1 cellular context compared by ENCODE assay signal in genomic region chr2:197821550-197822218, GRCh38.
TF ChIP-seq lines count a peak whose summit lies in the region.

No MANE protein-coding gene starts in this region.

TF ChIP-seq in K562, 482 proteins besides CTCF, POLR2A, EP300 and RAD21:
- TF ChIP-seq CEBPG (CRISPR knock-in tag; IDR thresholded peaks at IDR 0.05) (no peak), CEBPG (tag; conservative IDR thresholded peaks at IDR 0.05 in 1 of 2, IDR thresholded peaks at IDR 0.05 in 1 of 2) (peak in 1 of 2 experiments; percentile 59; a peak in 2 of 4 replicates), TEAD4 (IDR thresholded peaks at IDR 0.05; ENCODE audit: low read length) (peak; percentile 34), TEAD4 (CRISPR knock-in tag; IDR thresholded peaks at IDR 0.05; ENCODE audit: borderline replicate concordance) (no peak), MXD1 (CRISPR knock-in tag; IDR thresholded peaks at IDR 0.05; ENCODE audit: borderline replicate concordance, poor library complexity, severe bottlenecking) (no peak), GTF2A2 (tag; IDR thresholded peaks at IDR 0.05) (no peak), FOXM1 (IDR thresholded peaks at IDR 0.05; ENCODE audit: low read depth) (0 out of 2 replicates have a peak, but pooled peaks have one; percentile 15), FOXM1 (CRISPR knock-in tag; IDR thresholded peaks at IDR 0.05; ENCODE audit: low read depth) (no peak), TCF7L2 (IDR thresholded peaks at IDR 0.05; ENCODE audit: low read depth, low read length) (no peak), KDM5B (IDR thresholded peaks at IDR 0.05; ENCODE audit: insufficient replicate concordance, low read depth, low read length) (no peak), L3MBTL2 (IDR thresholded peaks at IDR 0.05) (peak; percentile 71), TAL1 (IDR thresholded peaks at IDR 0.05) (0 out of 2 replicates have a peak, but pooled peaks have one; percentile 29), HNRNPLL (IDR thresholded peaks at IDR 0.05; ENCODE audit: low read depth, low read length, poor library complexity, severe bottlenecking) (no peak), CBX3 (IDR thresholded peaks at IDR 0.05; ENCODE audit: borderline replicate concordance in 1 of 2, low read length in 2 of 2) (0 out of 3 replicates have a peak, but pooled peaks of 1 of the 2 experiments have one; percentile 14), TRIM24 (IDR thresholded peaks at IDR 0.05) (0 out of 4 replicates have a peak, but pooled peaks of 1 of the 2 experiments have one; percentile 14), CBFA2T2 (conservative IDR thresholded peaks at IDR 0.05) (peak; percentile 34), NCOR1 (IDR thresholded peaks at IDR 0.05) (peak; percentile 31; the same call in 1 of the 2 replicates), FOXA1 (IDR thresholded peaks at IDR 0.05; ENCODE audit: borderline replicate concordance) (no peak), MAZ (CRISPR knock-in tag; conservative IDR thresholded peaks at IDR 0.05 in 1 of 2, IDR thresholded peaks at IDR 0.05 in 1 of 2) (no peak), CBFA2T3 (IDR thresholded peaks at IDR 0.05) (peak; percentile 69), HCFC1 (IDR thresholded peaks at IDR 0.05; ENCODE audit: low read depth, low read length) (peak; percentile 58), SMAD4 (CRISPR knock-in tag; conservative IDR thresholded peaks at IDR 0.05) (0 out of 2 replicates have a peak, but pooled peaks have one; percentile 40), TCF3 (CRISPR knock-in tag; IDR thresholded peaks at IDR 0.05) (peak; percentile 55), SPI1 (IDR thresholded peaks at IDR 0.05; ENCODE audit: borderline replicate concordance, low read depth, low read length) (0 out of 2 replicates have a peak, but pooled peaks have one; percentile 50), RBFOX2 (IDR thresholded peaks at IDR 0.05; ENCODE audit: low read depth, low read length) (0 out of 2 replicates have a peak, but pooled peaks have one; percentile 21), NR2C2 (CRISPR knock-in tag; IDR thresholded peaks at IDR 0.05) (no peak), NR2C2 (tag; IDR thresholded peaks at IDR 0.05) (peak; percentile 58; the same call in 1 of the 2 replicates), ZNF584 (CRISPR knock-in tag; IDR thresholded peaks at IDR 0.05; ENCODE audit: low read depth) (0 out of 2 replicates have a peak, but pooled peaks have one; percentile 68), EP400 (IDR thresholded peaks at IDR 0.05) (peak; percentile 52; the same call in 1 of the 2 replicates), ARID1B (IDR thresholded peaks at IDR 0.05) (peak; percentile 53), FOXO4 (CRISPR knock-in tag; IDR thresholded peaks at IDR 0.05) (no peak), NR2C1 (IDR thresholded peaks at IDR 0.05) (no peak), NR2C1 (tag; IDR thresholded peaks at IDR 0.05) (peak; percentile 58; the same call in 1 of the 2 replicates), MYC (IDR thresholded peaks at IDR 0.05; ENCODE audit: low read depth, low read length) (peak; percentile 80), MYC (CRISPR knock-in tag; IDR thresholded peaks at IDR 0.05; ENCODE audit: borderline replicate concordance, low read depth) (no peak), TBL1XR1 (IDR thresholded peaks at IDR 0.05; ENCODE audit: low read length in 2 of 2) (no peak)
- TF ChIP-seq, protein P1, sequence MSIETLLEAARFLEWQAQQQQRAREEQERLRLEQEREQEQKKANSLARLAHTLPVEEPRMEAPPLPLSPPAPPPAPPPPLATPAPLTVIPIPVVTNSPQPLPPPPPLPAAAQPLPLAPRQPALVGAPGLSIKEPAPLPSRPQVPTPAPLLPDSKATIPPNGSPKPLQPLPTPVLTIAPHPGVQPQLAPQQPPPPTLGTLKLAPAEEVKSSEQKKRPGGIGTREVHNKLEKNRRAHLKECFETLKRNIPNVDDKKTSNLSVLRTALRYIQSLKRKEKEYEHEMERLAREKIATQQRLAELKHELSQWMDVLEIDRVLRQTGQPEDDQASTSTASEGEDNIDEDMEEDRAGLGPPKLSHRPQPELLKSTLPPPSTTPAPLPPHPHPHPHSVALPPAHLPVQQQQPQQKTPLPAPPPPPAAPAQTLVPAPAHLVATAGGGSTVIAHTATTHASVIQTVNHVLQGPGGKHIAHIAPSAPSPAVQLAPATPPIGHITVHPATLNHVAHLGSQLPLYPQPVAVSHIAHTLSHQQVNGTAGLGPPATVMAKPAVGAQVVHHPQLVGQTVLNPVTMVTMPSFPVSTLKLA (conservative IDR thresholded peaks at IDR 0.05), result peak; percentile 30 to 60; a peak in 3 of 4 replicates
- TF ChIP-seq, protein P2, sequence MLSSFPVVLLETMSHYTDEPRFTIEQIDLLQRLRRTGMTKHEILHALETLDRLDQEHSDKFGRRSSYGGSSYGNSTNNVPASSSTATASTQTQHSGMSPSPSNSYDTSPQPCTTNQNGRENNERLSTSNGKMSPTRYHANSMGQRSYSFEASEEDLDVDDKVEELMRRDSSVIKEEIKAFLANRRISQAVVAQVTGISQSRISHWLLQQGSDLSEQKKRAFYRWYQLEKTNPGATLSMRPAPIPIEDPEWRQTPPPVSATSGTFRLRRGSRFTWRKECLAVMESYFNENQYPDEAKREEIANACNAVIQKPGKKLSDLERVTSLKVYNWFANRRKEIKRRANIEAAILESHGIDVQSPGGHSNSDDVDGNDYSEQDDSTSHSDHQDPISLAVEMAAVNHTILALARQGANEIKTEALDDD (IDR thresholded peaks at IDR 0.05), result peak; percentile 63
- TF ChIP-seq, protein P3, sequence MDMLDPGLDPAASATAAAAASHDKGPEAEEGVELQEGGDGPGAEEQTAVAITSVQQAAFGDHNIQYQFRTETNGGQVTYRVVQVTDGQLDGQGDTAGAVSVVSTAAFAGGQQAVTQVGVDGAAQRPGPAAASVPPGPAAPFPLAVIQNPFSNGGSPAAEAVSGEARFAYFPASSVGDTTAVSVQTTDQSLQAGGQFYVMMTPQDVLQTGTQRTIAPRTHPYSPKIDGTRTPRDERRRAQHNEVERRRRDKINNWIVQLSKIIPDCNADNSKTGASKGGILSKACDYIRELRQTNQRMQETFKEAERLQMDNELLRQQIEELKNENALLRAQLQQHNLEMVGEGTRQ (CRISPR knock-in tag; IDR thresholded peaks at IDR 0.05), result peak; percentile 59
- TF ChIP-seq, protein P4, sequence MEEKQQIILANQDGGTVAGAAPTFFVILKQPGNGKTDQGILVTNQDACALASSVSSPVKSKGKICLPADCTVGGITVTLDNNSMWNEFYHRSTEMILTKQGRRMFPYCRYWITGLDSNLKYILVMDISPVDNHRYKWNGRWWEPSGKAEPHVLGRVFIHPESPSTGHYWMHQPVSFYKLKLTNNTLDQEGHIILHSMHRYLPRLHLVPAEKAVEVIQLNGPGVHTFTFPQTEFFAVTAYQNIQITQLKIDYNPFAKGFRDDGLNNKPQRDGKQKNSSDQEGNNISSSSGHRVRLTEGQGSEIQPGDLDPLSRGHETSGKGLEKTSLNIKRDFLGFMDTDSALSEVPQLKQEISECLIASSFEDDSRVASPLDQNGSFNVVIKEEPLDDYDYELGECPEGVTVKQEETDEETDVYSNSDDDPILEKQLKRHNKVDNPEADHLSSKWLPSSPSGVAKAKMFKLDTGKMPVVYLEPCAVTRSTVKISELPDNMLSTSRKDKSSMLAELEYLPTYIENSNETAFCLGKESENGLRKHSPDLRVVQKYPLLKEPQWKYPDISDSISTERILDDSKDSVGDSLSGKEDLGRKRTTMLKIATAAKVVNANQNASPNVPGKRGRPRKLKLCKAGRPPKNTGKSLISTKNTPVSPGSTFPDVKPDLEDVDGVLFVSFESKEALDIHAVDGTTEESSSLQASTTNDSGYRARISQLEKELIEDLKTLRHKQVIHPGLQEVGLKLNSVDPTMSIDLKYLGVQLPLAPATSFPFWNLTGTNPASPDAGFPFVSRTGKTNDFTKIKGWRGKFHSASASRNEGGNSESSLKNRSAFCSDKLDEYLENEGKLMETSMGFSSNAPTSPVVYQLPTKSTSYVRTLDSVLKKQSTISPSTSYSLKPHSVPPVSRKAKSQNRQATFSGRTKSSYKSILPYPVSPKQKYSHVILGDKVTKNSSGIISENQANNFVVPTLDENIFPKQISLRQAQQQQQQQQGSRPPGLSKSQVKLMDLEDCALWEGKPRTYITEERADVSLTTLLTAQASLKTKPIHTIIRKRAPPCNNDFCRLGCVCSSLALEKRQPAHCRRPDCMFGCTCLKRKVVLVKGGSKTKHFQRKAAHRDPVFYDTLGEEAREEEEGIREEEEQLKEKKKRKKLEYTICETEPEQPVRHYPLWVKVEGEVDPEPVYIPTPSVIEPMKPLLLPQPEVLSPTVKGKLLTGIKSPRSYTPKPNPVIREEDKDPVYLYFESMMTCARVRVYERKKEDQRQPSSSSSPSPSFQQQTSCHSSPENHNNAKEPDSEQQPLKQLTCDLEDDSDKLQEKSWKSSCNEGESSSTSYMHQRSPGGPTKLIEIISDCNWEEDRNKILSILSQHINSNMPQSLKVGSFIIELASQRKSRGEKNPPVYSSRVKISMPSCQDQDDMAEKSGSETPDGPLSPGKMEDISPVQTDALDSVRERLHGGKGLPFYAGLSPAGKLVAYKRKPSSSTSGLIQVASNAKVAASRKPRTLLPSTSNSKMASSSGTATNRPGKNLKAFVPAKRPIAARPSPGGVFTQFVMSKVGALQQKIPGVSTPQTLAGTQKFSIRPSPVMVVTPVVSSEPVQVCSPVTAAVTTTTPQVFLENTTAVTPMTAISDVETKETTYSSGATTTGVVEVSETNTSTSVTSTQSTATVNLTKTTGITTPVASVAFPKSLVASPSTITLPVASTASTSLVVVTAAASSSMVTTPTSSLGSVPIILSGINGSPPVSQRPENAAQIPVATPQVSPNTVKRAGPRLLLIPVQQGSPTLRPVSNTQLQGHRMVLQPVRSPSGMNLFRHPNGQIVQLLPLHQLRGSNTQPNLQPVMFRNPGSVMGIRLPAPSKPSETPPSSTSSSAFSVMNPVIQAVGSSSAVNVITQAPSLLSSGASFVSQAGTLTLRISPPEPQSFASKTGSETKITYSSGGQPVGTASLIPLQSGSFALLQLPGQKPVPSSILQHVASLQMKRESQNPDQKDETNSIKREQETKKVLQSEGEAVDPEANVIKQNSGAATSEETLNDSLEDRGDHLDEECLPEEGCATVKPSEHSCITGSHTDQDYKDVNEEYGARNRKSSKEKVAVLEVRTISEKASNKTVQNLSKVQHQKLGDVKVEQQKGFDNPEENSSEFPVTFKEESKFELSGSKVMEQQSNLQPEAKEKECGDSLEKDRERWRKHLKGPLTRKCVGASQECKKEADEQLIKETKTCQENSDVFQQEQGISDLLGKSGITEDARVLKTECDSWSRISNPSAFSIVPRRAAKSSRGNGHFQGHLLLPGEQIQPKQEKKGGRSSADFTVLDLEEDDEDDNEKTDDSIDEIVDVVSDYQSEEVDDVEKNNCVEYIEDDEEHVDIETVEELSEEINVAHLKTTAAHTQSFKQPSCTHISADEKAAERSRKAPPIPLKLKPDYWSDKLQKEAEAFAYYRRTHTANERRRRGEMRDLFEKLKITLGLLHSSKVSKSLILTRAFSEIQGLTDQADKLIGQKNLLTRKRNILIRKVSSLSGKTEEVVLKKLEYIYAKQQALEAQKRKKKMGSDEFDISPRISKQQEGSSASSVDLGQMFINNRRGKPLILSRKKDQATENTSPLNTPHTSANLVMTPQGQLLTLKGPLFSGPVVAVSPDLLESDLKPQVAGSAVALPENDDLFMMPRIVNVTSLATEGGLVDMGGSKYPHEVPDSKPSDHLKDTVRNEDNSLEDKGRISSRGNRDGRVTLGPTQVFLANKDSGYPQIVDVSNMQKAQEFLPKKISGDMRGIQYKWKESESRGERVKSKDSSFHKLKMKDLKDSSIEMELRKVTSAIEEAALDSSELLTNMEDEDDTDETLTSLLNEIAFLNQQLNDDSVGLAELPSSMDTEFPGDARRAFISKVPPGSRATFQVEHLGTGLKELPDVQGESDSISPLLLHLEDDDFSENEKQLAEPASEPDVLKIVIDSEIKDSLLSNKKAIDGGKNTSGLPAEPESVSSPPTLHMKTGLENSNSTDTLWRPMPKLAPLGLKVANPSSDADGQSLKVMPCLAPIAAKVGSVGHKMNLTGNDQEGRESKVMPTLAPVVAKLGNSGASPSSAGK (IDR thresholded peaks at IDR 0.05), result peak; percentile 72
- TF ChIP-seq, protein P5, sequence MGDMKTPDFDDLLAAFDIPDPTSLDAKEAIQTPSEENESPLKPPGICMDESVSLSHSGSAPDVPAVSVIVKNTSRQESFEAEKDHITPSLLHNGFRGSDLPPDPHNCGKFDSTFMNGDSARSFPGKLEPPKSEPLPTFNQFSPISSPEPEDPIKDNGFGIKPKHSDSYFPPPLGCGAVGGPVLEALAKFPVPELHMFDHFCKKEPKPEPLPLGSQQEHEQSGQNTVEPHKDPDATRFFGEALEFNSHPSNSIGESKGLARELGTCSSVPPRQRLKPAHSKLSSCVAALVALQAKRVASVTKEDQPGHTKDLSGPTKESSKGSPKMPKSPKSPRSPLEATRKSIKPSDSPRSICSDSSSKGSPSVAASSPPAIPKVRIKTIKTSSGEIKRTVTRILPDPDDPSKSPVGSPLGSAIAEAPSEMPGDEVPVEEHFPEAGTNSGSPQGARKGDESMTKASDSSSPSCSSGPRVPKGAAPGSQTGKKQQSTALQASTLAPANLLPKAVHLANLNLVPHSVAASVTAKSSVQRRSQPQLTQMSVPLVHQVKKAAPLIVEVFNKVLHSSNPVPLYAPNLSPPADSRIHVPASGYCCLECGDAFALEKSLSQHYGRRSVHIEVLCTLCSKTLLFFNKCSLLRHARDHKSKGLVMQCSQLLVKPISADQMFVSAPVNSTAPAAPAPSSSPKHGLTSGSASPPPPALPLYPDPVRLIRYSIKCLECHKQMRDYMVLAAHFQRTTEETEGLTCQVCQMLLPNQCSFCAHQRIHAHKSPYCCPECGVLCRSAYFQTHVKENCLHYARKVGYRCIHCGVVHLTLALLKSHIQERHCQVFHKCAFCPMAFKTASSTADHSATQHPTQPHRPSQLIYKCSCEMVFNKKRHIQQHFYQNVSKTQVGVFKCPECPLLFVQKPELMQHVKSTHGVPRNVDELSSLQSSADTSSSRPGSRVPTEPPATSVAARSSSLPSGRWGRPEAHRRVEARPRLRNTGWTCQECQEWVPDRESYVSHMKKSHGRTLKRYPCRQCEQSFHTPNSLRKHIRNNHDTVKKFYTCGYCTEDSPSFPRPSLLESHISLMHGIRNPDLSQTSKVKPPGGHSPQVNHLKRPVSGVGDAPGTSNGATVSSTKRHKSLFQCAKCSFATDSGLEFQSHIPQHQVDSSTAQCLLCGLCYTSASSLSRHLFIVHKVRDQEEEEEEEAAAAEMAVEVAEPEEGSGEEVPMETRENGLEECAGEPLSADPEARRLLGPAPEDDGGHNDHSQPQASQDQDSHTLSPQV (IDR thresholded peaks at IDR 0.05), result peak; percentile 73
